26 cellular contexts compared by ENCODE assay signal in genomic region chr11:33323421-33323820, GRCh38. TPM values are rescaled to one million over a fixed set of nuclear protein-coding genes. Genes with fewer than 3 reads are reported as not detected.
DNase-seq lines count a peak whose midpoint lies in the region; ATAC-seq and TF ChIP-seq lines count a peak whose summit lies in the region.
"Had no signal": no experiment of that assay in that cellular context is flagged by ENCODE, and none has a peak within 500 bp of the region (broad histone marks: within the 10 kb centered on the region; RNA-seq: fewer than 3 reads in every experiment).

No MANE protein-coding gene starts in this region.

- H3K4me3 ChIP-seq in AG10803 (ENCODE audit: low read length) (no peak overlapping the region), OCI-LY1 (ENCODE audit: low read depth, low read length, poor library complexity, severe bottlenecking) (no peak overlapping the region), upper lobe of left lung (no peak overlapping the region)
- no peak overlapping the region for H3K4me3 ChIP-seq in CD4-positive, CD25-positive, alpha-beta regulatory T cell (ENCODE audit: low read depth, low read length)
- H3K4me3 ChIP-seq: right lobe of liver, testis, uterus had no signal

- TF ChIP-seq EP300 in upper lobe of left lung (IDR thresholded peaks at IDR 0.05) = no peak

- H3K4me3 Mint-ChIP-seq in CD4-positive, CD25-positive, alpha-beta regulatory T cell = no peak overlapping the region
- H3K4me3 Mint-ChIP-seq in activated CD4-positive, alpha-beta memory T cell treated with anti-CD3 and anti-CD28 coated beads, Interleukin-2, amount 10 ng/mL, durations not matched to agents 7 days and 5 days = no peak overlapping the region
- H3K4me3 Mint-ChIP-seq: activated naive CD8-positive, alpha-beta T cell treated with anti-CD3 and anti-CD28 coated beads, Interleukin-2, amount 10 ng/mL, durations not matched to agents 7 days and 5 days; central memory CD8-positive, alpha-beta T cell; nephron; T-helper 2 cell treated with Interferon-gamma antibody and Interleukin-4, amounts not matched to agents 5 μg/mL and 100 μg/mL, for 36 hours had no signal

- no peaks in the 10 kb centered on the region for H3K27me3 ChIP-seq in CD4-positive, CD25-positive, alpha-beta regulatory T cell (ENCODE audit: control insufficient read depth, insufficient read depth, low read length)
- H3K27me3 ChIP-seq in OCI-LY1 (ENCODE audit: insufficient read depth, low read length) = no peaks in the 10 kb centered on the region
- no peaks in the 10 kb centered on the region for H3K27me3 ChIP-seq in foreskin keratinocyte
- no peaks in the 10 kb centered on the region for H3K27me3 ChIP-seq in upper lobe of left lung
- H3K27me3 ChIP-seq: right lobe of liver, testis, uterus had no signal

- H3K9me3 ChIP-seq in CD4-positive, CD25-positive, alpha-beta regulatory T cell (ENCODE audit: control insufficient read depth in 2 of 2, low read length in 2 of 2) = no peaks in the 10 kb centered on the region
- H3K9me3 ChIP-seq in OCI-LY1 (ENCODE audit: low read length) = no peaks in the 10 kb centered on the region
- H3K9me3 ChIP-seq in upper lobe of left lung = no peaks in the 10 kb centered on the region
- H3K9me3 ChIP-seq: right lobe of liver, testis, uterus had no signal

- POLR2A ChIA-PET in activated CD4-positive, alpha-beta memory T cell treated with anti-CD3 and anti-CD28 coated beads, Interleukin-2, amount 10 ng/mL, durations not matched to agents 7 days and 5 days (lab: Charles Lee) = no interaction called here

- TF ChIP-seq CTCF in AG10803 (conservative IDR thresholded peaks at IDR 0.05; ENCODE audit: low read length) (0 out of 2 replicates have a peak, but pooled peaks have one; percentile 5), OCI-LY1 (IDR thresholded peaks at IDR 0.05; ENCODE audit: low read length) (peak; percentile 9; the same call in 1 of the 2 replicates), foreskin keratinocyte (conservative IDR thresholded peaks at IDR 0.05) (peak; percentile 20), upper lobe of left lung (IDR thresholded peaks at IDR 0.05) (no peak), GM13976 (IDR thresholded peaks at IDR 0.05; ENCODE audit: borderline replicate concordance, control extremely low read depth, extremely low read depth, insufficient read depth, missing control alignments) (no peak)

- H3K4me1 Mint-ChIP-seq in CD4-positive, CD25-positive, alpha-beta regulatory T cell = peaks cover 27 to 42% (median 34%) of the 10 kb centered on the region in 4 donors
- H3K4me1 Mint-ChIP-seq in activated CD4-positive, alpha-beta memory T cell treated with anti-CD3 and anti-CD28 coated beads, Interleukin-2, amount 10 ng/mL, durations not matched to agents 7 days and 5 days = no peaks in the 10 kb centered on the region

- no peaks in the 10 kb centered on the region for H3F3A ChIP-seq in OCI-LY1 (ENCODE audit: insufficient read depth, low read length)

- H2AFZ ChIP-seq in OCI-LY1 (ENCODE audit: low read length) = no peak overlapping the region
- H2AFZ ChIP-seq: parathyroid adenoma had no signal

- no peaks in the 10 kb centered on the region for H3K9me3 Mint-ChIP-seq in CD4-positive, CD25-positive, alpha-beta regulatory T cell
- H3K9me3 Mint-ChIP-seq in activated CD4-positive, alpha-beta memory T cell treated with anti-CD3 and anti-CD28 coated beads, Interleukin-2, amount 10 ng/mL, durations not matched to agents 7 days and 5 days = no peaks in the 10 kb centered on the region
- H3K9me3 Mint-ChIP-seq: activated naive CD8-positive, alpha-beta T cell treated with anti-CD3 and anti-CD28 coated beads, Interleukin-2, amount 10 ng/mL, durations not matched to agents 7 days and 5 days; central memory CD8-positive, alpha-beta T cell; nephron; T-helper 2 cell treated with Interferon-gamma antibody and Interleukin-4, amounts not matched to agents 5 μg/mL and 100 μg/mL, for 36 hours had no signal

- no peaks in the 10 kb centered on the region for H3K36me3 Mint-ChIP-seq in CD4-positive, CD25-positive, alpha-beta regulatory T cell
- no peaks in the 10 kb centered on the region for H3K36me3 Mint-ChIP-seq in activated CD4-positive, alpha-beta memory T cell treated with anti-CD3 and anti-CD28 coated beads, Interleukin-2, amount 10 ng/mL, durations not matched to agents 7 days and 5 days (ENCODE audit: low read depth)
- H3K36me3 Mint-ChIP-seq: activated naive CD8-positive, alpha-beta T cell treated with anti-CD3 and anti-CD28 coated beads, Interleukin-2, amount 10 ng/mL, durations not matched to agents 7 days and 5 days had no signal

- no peaks in the 10 kb centered on the region for H3K36me3 ChIP-seq in CD4-positive, CD25-positive, alpha-beta regulatory T cell (ENCODE audit: control insufficient read depth, insufficient read depth, low read length)
- no peaks in the 10 kb centered on the region for H3K36me3 ChIP-seq in OCI-LY1 (ENCODE audit: insufficient read depth, low read length)
- H3K36me3 ChIP-seq in upper lobe of left lung = no peaks in the 10 kb centered on the region
- H3K36me3 ChIP-seq: right lobe of liver, uterus had no signal

- DNase-seq in AG10803 (ENCODE audit: low read depth) = no peak
- DNase-seq in CD4-positive, CD25-positive, alpha-beta regulatory T cell = no peak
- no peak for DNase-seq in foreskin keratinocyte
- DNase-seq in upper lobe of left lung = no peak
- DNase-seq in GM13976 (ENCODE audit: low spot score) = no peak
- no peak for DNase-seq in activated CD4-positive, alpha-beta memory T cell treated with anti-CD3 and anti-CD28 coated beads, Interleukin-2, amount 10 ng/mL, durations not matched to agents 7 days and 5 days
- DNase-seq: activated CD4-positive, alpha-beta T cell treated with anti-CD3 and anti-CD28 coated beads, Interleukin-2, amount 50 U/mL, for 4 hours; activated CD4-positive, CD25-positive, alpha-beta regulatory T cell; activated naive CD8-positive, alpha-beta T cell treated with anti-CD3 and anti-CD28 coated beads, Interleukin-2, amount 10 ng/mL, durations not matched to agents 7 days and 5 days; DMS153; KG1; NCI-H1092 treated with DMSO at 0.1 percent for 48 hours; NCI-H1930; NCI-H526; right lobe of liver; stimulated activated CD4-positive, alpha-beta T cell treated with anti-CD3 and anti-CD28 coated beads, Interleukin-4, amount 100 ng/mL, for 4 hours; stimulated activated naive CD4-positive, alpha-beta T cell treated with Interleukin-2 at 50 U/mL for 16 hours; testis; uterus had no signal

- CTCF ChIA-PET in activated CD4-positive, alpha-beta memory T cell treated with anti-CD3 and anti-CD28 coated beads, Interleukin-2, amount 10 ng/mL, durations not matched to agents 7 days and 5 days (lab: Charles Lee) = no interaction called here

- no peaks in the 10 kb centered on the region for H3K4me1 ChIP-seq in CD4-positive, CD25-positive, alpha-beta regulatory T cell (ENCODE audit: control insufficient read depth, insufficient read depth, low read length, poor library complexity, severe bottlenecking)
- H3K4me1 ChIP-seq in OCI-LY1 (ENCODE audit: insufficient read depth, low read length, severe bottlenecking) (peaks cover 9% of the 10 kb centered on the region), foreskin keratinocyte (no peaks in the 10 kb centered on the region), upper lobe of left lung (peaks cover 47 to 66% (median 59%) of the 10 kb centered on the region in 4 donors)
- H3K4me1 ChIP-seq: parathyroid adenoma had no signal

- no peak overlapping the region for H3K4me2 ChIP-seq in OCI-LY1 (ENCODE audit: low read length)

- no peak overlapping the region for H3K27ac ChIP-seq in CD4-positive, CD25-positive, alpha-beta regulatory T cell (ENCODE audit: insufficient read depth, low read length, poor library complexity, severe bottlenecking)
- no peak overlapping the region for H3K27ac ChIP-seq in OCI-LY1 (ENCODE audit: low read depth, low read length, poor library complexity, severe bottlenecking)
- no peak overlapping the region for H3K27ac ChIP-seq in foreskin keratinocyte
- no peak overlapping the region for H3K27ac ChIP-seq in upper lobe of left lung
- H3K27ac ChIP-seq: parathyroid adenoma, right lobe of liver, RWPE1, testis, uterus had no signal

- TF ChIP-seq POLR2A in upper lobe of left lung (IDR thresholded peaks at IDR 0.05) = no peak

- in situ Hi-C loops in GM13976 (cut with MboI; ENCODE audit: low sequenced_read_pairs, unreplicated experiment) = loop anchor here (10.0 kb wide), 1 partner anchor 149 kb away; no protein-coding TSS in a partner anchor

- no peaks in the 10 kb centered on the region for H4K20me1 ChIP-seq in OCI-LY1 (ENCODE audit: insufficient read depth, low read length)

- H3K27ac Mint-ChIP-seq in CD4-positive, CD25-positive, alpha-beta regulatory T cell = peak overlapping the region; percentile 21 to 39 (median 36)
- no peak overlapping the region for H3K27ac Mint-ChIP-seq in activated CD4-positive, alpha-beta memory T cell treated with anti-CD3 and anti-CD28 coated beads, Interleukin-2, amount 10 ng/mL, durations not matched to agents 7 days and 5 days
- H3K27ac Mint-ChIP-seq: activated naive CD8-positive, alpha-beta T cell treated with anti-CD3 and anti-CD28 coated beads, Interleukin-2, amount 10 ng/mL, durations not matched to agents 7 days and 5 days; T-helper 2 cell treated with Interferon-gamma antibody and Interleukin-4, amounts not matched to agents 5 μg/mL and 100 μg/mL, for 36 hours had no signal

- WGBS in upper lobe of left lung, 2 donors = 91 to 98% methylated on average over 4 of the region's 4 CpGs

- ATAC-seq in CD4-positive, CD25-positive, alpha-beta regulatory T cell (ENCODE audit: low read depth in 2 of 2) = no peak
- ATAC-seq in foreskin keratinocyte (no peak), upper lobe of left lung (ENCODE audit: low FRiP score in 2 of 2) (no peak)
- ATAC-seq: left lobe of liver, right lobe of liver had no signal

- no peaks in the 10 kb centered on the region for H3K27me3 Mint-ChIP-seq in CD4-positive, CD25-positive, alpha-beta regulatory T cell
- H3K27me3 Mint-ChIP-seq in activated CD4-positive, alpha-beta memory T cell treated with anti-CD3 and anti-CD28 coated beads, Interleukin-2, amount 10 ng/mL, durations not matched to agents 7 days and 5 days = no peaks in the 10 kb centered on the region
- H3K27me3 Mint-ChIP-seq: activated naive CD8-positive, alpha-beta T cell treated with anti-CD3 and anti-CD28 coated beads, Interleukin-2, amount 10 ng/mL, durations not matched to agents 7 days and 5 days; central memory CD8-positive, alpha-beta T cell had no signal

- no peaks in the 10 kb centered on the region for H3K9me2 ChIP-seq in OCI-LY1 (ENCODE audit: low read depth, low read length)

- H3K9ac ChIP-seq in OCI-LY1 (ENCODE audit: low read length) = no peak overlapping the region
- H3K9ac ChIP-seq: parathyroid adenoma had no signal

- H3K79me2 ChIP-seq in OCI-LY1 (ENCODE audit: insufficient read depth, low read length) = peaks cover 14% of the 10 kb centered on the region

RNA-seq across cellular contexts. Expression of gene KIAA1549L, which starts 52.5 kb away (rescaled TPM):
- not detected for total RNA-seq in CD4-positive, CD25-positive, alpha-beta regulatory T cell
- polyA plus RNA-seq in CD4-positive, CD25-positive, alpha-beta regulatory T cell = not detected
- 5.6 and 18.4 TPM in 2 replicates for total RNA-seq in foreskin keratinocyte
- polyA plus RNA-seq in foreskin keratinocyte = 1.1 and 2.5 TPM in 2 replicates
- total RNA-seq in upper lobe of left lung = under 1 TPM in 3 of 6 donors, not detected in 3; 0.09 to 0.44 (median 0.27) TPM
- under 1 TPM in 1 of 2 experiments, not detected in 1; 0.03 TPM for total RNA-seq in activated CD4-positive, alpha-beta memory T cell treated with anti-CD3 and anti-CD28 coated beads, Interleukin-2, amount 10 ng/mL, durations not matched to agents 7 days and 5 days
- total RNA-seq: activated naive CD8-positive, alpha-beta T cell treated with anti-CD3 and anti-CD28 coated beads, Interleukin-2, amount 10 ng/mL, durations not matched to agents 7 days and 5 days had no signal

Comparison
In these comparisons a context has a peak if more than half of its experiments do, and no peak if none do; other contexts are left out.
1. CTCF ChIP-seq: peak in AG10803 (single experiment), OCI-LY1 (single experiment) and foreskin keratinocyte (single experiment); none in upper lobe of left lung (0 of 6) and GM13976 (single experiment).